Comparison of ENCODE assay signal across 15 cellular contexts in genomic region chr13:58573742-58574141, GRCh38.
"Had no signal": no experiment of that assay in that cellular context is flagged by ENCODE, and none has a peak within 500 bp of the region (broad histone marks: within the 10 kb centered on the region; RNA-seq: fewer than 3 reads in every experiment).

No MANE protein-coding gene starts in this region.

- H3K4me3 ChIP-seq: ascending aorta, esophagus squamous epithelium, thoracic aorta had no signal

- FAIRE-seq: bronchial epithelial cell had no signal

- DNase-seq: activated B cell treated with CpG ODN at 0.5 μM for 24 hours; activated CD4-positive, alpha-beta T cell treated with anti-CD3 and anti-CD28 coated beads, Interleukin-2, amount 10 ng/mL, durations not matched to agents 7 days and 5 days; activated CD8-positive, alpha-beta memory T cell treated with anti-CD3 and anti-CD28 coated beads for 24 hours; activated naive CD4-positive, alpha-beta T cell treated with Interleukin-2 at 50 U/mL for 16 hours; activated naive CD8-positive, alpha-beta T cell treated with anti-CD3 and anti-CD28 coated beads, Interleukin-2, amount 50 U/mL, for 24 hours; esophagus squamous epithelium; foreskin fibroblast; glutamatergic neuron; naive thymus-derived CD4-positive, alpha-beta T cell; stimulated activated CD4-positive, alpha-beta T cell treated with anti-CD3 and anti-CD28 coated beads, Interleukin-15, amount 100 ng/mL, for 24 hours; stimulated activated CD4-positive, alpha-beta T cell treated with anti-CD3 and anti-CD28 coated beads, Interleukin-4, amount 100 ng/mL, for 24 hours; stimulated activated naive CD8-positive, alpha-beta T cell treated with anti-CD3 and anti-CD28 coated beads, Interleukin-15, amount 100 ng/mL, for 72 hours had no signal

- ATAC-seq: activated naive CD8-positive, alpha-beta T cell treated with anti-CD3 and anti-CD28 coated beads, Interleukin-2, amount 50 U/mL, for 24 hours; naive thymus-derived CD4-positive, alpha-beta T cell; stimulated activated naive CD8-positive, alpha-beta T cell treated with anti-CD3 and anti-CD28 coated beads, Interleukin-15, amount 100 ng/mL, for 72 hours had no signal
